Comparison of ENCODE assay signal across 15 cellular contexts in the genomic region with DNA sequence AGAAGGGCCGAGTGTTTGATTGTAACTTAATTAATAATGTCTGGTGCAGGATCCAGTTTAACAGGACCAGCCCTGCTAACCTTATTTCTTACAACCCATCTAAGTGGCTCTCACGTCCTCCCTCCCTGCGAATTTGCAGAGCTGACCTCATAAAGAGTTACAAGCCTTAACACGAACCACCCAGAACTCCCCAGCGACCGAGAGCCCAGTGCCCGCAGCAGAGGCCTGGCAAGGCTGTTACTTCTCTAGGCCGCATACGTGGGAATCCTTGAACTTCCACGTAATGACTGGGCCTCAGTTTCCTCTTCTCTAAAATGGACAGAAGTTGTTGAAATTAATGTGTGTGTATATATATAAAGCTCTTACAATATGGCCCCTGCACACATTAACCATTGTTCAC. TPM values are rescaled to one million over a fixed set of nuclear protein-coding genes. Genes with fewer than 3 reads are reported as not detected.
A peak's percentile ranks its signal among the peaks of the same experiment; 100 is the strongest.
DNase-seq lines count a peak whose midpoint lies in the region; TF ChIP-seq lines count a peak whose summit lies in the region.
"Had no signal": no experiment of that assay in that cellular context is flagged by ENCODE, and none has a peak within 500 bp of the region (broad histone marks: within the 10 kb centered on the region; RNA-seq: fewer than 3 reads in every experiment).

No MANE protein-coding gene starts in this region.

- peaks cover 100% of the 10 kb centered on the region for H4K20me1 ChIP-seq in BLaER1

- CTCF ChIA-PET in HEK293T (lab: Yijun Ruan, JAX), result no interaction called here

- no peaks in the 10 kb centered on the region for H3K27me3 ChIP-seq in BLaER1
- H3K27me3 ChIP-seq in SJCRH30, result no peaks in the 10 kb centered on the region
- H3K27me3 ChIP-seq in endodermal cell (ENCODE audit: control insufficient read depth, insufficient read depth, low read length, poor library complexity, severe bottlenecking), result no peaks in the 10 kb centered on the region
- H3K27me3 ChIP-seq in trophoblast cell (ENCODE audit: insufficient read depth, low read length), result no peaks in the 10 kb centered on the region
- H3K27me3 ChIP-seq in dorsolateral prefrontal cortex, result no peaks in the 10 kb centered on the region
- H3K27me3 ChIP-seq in mesendoderm (ENCODE audit: insufficient read depth, low read length, poor library complexity), result no peaks in the 10 kb centered on the region
- H3K27me3 ChIP-seq: BLaER1 treated with 17β-estradiol and CSF1 and Interleukin-3, amounts not matched to agents 10 nM and 100 nM had no signal

- H3K27me3 Mint-ChIP-seq in endodermal cell (ENCODE audit: insufficient read depth), result no peaks in the 10 kb centered on the region
- H3K27me3 Mint-ChIP-seq: CD4-positive, CD25-positive, alpha-beta regulatory T cell had no signal

- H4K8ac ChIP-seq in trophoblast cell (ENCODE audit: low read depth, low read length), result no peak overlapping the region
- H4K8ac ChIP-seq in mesendoderm (ENCODE audit: low read depth, low read length), result no peak overlapping the region

- H2BK120ac ChIP-seq in trophoblast cell (ENCODE audit: insufficient read depth, low read length, poor library complexity) (no peak overlapping the region), mesendoderm (ENCODE audit: low read depth, low read length) (no peak overlapping the region)

- H3K79me2 ChIP-seq in trophoblast cell (ENCODE audit: control insufficient read depth, insufficient read depth, low read length, poor library complexity) (peaks cover 1% of the 10 kb centered on the region), mesendoderm (ENCODE audit: control insufficient read depth, insufficient read depth, low read length) (no peaks in the 10 kb centered on the region)

- H3K9me3 Mint-ChIP-seq in endodermal cell, result no peaks in the 10 kb centered on the region
- H3K9me3 Mint-ChIP-seq: GM23338, H9 had no signal

- H3K4ac ChIP-seq in trophoblast cell (ENCODE audit: low read depth, low read length), result no peak overlapping the region
- H3K4ac ChIP-seq in mesendoderm (ENCODE audit: low read depth, low read length), result no peak overlapping the region

- H3K79me1 ChIP-seq in trophoblast cell (ENCODE audit: low read length) (peaks cover 8% of the 10 kb centered on the region), mesendoderm (ENCODE audit: low read length) (peaks cover 6% of the 10 kb centered on the region)

- H3K9me3 ChIP-seq in BLaER1 (no peaks in the 10 kb centered on the region), SJCRH30 (replicated peaks) (no peaks in the 10 kb centered on the region), endodermal cell (ENCODE audit: control insufficient read depth, low read length) (no peaks in the 10 kb centered on the region), trophoblast cell (ENCODE audit: insufficient read depth, low read depth, low read length) (no peaks in the 10 kb centered on the region)
- H3K9me3 ChIP-seq: BLaER1 treated with 17β-estradiol and CSF1 and Interleukin-3, amounts not matched to agents 10 nM and 100 nM had no signal

- no peak for DNase-seq in SJCRH30
- DNase-seq in endodermal cell, result peak; percentile 1
- DNase-seq in trophoblast cell, result no peak
- no peak for DNase-seq in dorsolateral prefrontal cortex
- no peak for DNase-seq in HEK293T (ENCODE audit: extremely low spot score)
- DNase-seq in mesendoderm, result no peak
- DNase-seq: 8988T; AML-193; Calu3; CD4-positive, CD25-positive, alpha-beta regulatory T cell; DMS 273 treated with DMSO at 0.1 percent for 48 hours; H9 had no signal

- peak overlapping the region; percentile 35 for H2BK12ac ChIP-seq in trophoblast cell (ENCODE audit: low read length)

- no peak overlapping the region for H3K4me3 Mint-ChIP-seq in endodermal cell
- H3K4me3 Mint-ChIP-seq: CD4-positive, CD25-positive, alpha-beta regulatory T cell; GM23338; H9 had no signal

- H4K5ac ChIP-seq in mesendoderm (ENCODE audit: low read length), result no peak overlapping the region

- H2AK5ac ChIP-seq in trophoblast cell (ENCODE audit: low read length) (no peak overlapping the region), mesendoderm (ENCODE audit: low read length) (no peak overlapping the region)

- H3K27ac ChIP-seq in BLaER1 (no peak overlapping the region), SJCRH30 (peak overlapping the region; percentile 100), endodermal cell (ENCODE audit: low read depth, low read length) (no peak overlapping the region), trophoblast cell (ENCODE audit: low read depth, low read length) (no peak overlapping the region), dorsolateral prefrontal cortex (no peak overlapping the region), mesendoderm (ENCODE audit: low read depth, low read length) (no peak overlapping the region)
- H3K27ac ChIP-seq: BLaER1 treated with 17β-estradiol and CSF1 and Interleukin-3, amounts not matched to agents 10 nM and 100 nM had no signal

- H3K18ac ChIP-seq in trophoblast cell (ENCODE audit: low read length), result no peak overlapping the region
- no peak overlapping the region for H3K18ac ChIP-seq in mesendoderm (ENCODE audit: low read length)

- no peak overlapping the region for H3K27ac Mint-ChIP-seq in endodermal cell
- H3K27ac Mint-ChIP-seq: CD4-positive, CD25-positive, alpha-beta regulatory T cell had no signal

- WGBS in endodermal cell (ENCODE audit: insufficient coverage in 1 of 2, insufficient read length in 1 of 2), 2 experiments, result 94 to 100% methylated on average over 1 to 9 of the region's 10 CpGs
- no CpG with 5 or more reads among the region's 10 CpGs for WGBS in trophoblast cell (ENCODE audit: extremely low coverage, insufficient coverage, insufficient read length)
- WGBS in mesendoderm (ENCODE audit: extremely low coverage, insufficient coverage, low lambda C conversion rate), result no CpG with 5 or more reads among the region's 10 CpGs

- peak overlapping the region; percentile 25; the same call in 1 of the 2 replicates for H3K4me2 ChIP-seq in BLaER1
- no peak overlapping the region for H3K4me2 ChIP-seq in trophoblast cell (ENCODE audit: low read length)
- no peak overlapping the region for H3K4me2 ChIP-seq in mesendoderm (ENCODE audit: low read length)
- H3K4me2 ChIP-seq: GM23338 had no signal

- peaks cover 54% of the 10 kb centered on the region for H3K4me1 ChIP-seq in BLaER1
- peaks cover 84% of the 10 kb centered on the region for H3K4me1 ChIP-seq in SJCRH30
- peaks cover 6% of the 10 kb centered on the region for H3K4me1 ChIP-seq in endodermal cell (ENCODE audit: control insufficient read depth, insufficient read depth, low read length)
- H3K4me1 ChIP-seq in trophoblast cell (ENCODE audit: control insufficient read depth in 1 of 2, insufficient read depth in 2 of 2, low read length in 2 of 2), result peaks cover 24 to 29% of the 10 kb centered on the region in 2 experiments
- H3K4me1 ChIP-seq in mesendoderm (ENCODE audit: control insufficient read depth, low read depth, low read length), result peaks cover 4% of the 10 kb centered on the region

- H3K56ac ChIP-seq in mesendoderm (ENCODE audit: low read length), result no peak overlapping the region

- no peak overlapping the region for H3K14ac ChIP-seq in trophoblast cell (ENCODE audit: low read length)

- no peak overlapping the region for H2BK5ac ChIP-seq in trophoblast cell (ENCODE audit: low read depth, low read length, poor library complexity)
- H2BK5ac ChIP-seq in mesendoderm (ENCODE audit: low read length), result no peak overlapping the region

- no peak overlapping the region for H4K12ac ChIP-seq in trophoblast cell (ENCODE audit: low read depth, low read length)

- H3K4me3 ChIP-seq in BLaER1 (no peak overlapping the region), SJCRH30 (no peak overlapping the region), endodermal cell (ENCODE audit: low read length) (no peak overlapping the region), trophoblast cell (ENCODE audit: low read depth, low read length) (no peak overlapping the region), dorsolateral prefrontal cortex (no peak overlapping the region), mesendoderm (ENCODE audit: low read length) (no peak overlapping the region)
- H3K4me3 ChIP-seq: BLaER1 treated with 17β-estradiol and CSF1 and Interleukin-3, amounts not matched to agents 10 nM and 100 nM; GM23338 had no signal

- peaks cover 64% of the 10 kb centered on the region for H3K36me3 Mint-ChIP-seq in endodermal cell (ENCODE audit: low read depth)
- H3K36me3 Mint-ChIP-seq: CD4-positive, CD25-positive, alpha-beta regulatory T cell had no signal

- H3K36me3 ChIP-seq in BLaER1 (peaks cover 99% of the 10 kb centered on the region), SJCRH30 (peaks cover 51% of the 10 kb centered on the region), endodermal cell (ENCODE audit: control insufficient read depth, insufficient read depth, low read length) (peaks cover 90% of the 10 kb centered on the region), trophoblast cell (ENCODE audit: control insufficient read depth in 1 of 2, insufficient read depth in 2 of 2, low read length in 2 of 2) (peaks cover 30 to 36% of the 10 kb centered on the region in 2 experiments), mesendoderm (ENCODE audit: control insufficient read depth, insufficient read depth, low read length) (peaks cover 2% of the 10 kb centered on the region)

- POLR2A ChIA-PET in HEK293T (lab: Yijun Ruan, JAX), result no interaction called here

- H2AFZ ChIP-seq in trophoblast cell (ENCODE audit: insufficient read depth, low read length, poor library complexity), result no peak overlapping the region
- H2AFZ ChIP-seq: GM23338 had no signal

- intact Hi-C loops in dorsolateral prefrontal cortex (cut with DNase I), result no loop called here

- H4K91ac ChIP-seq in trophoblast cell (ENCODE audit: low read depth, low read length), result no peak overlapping the region

- no peak for TF ChIP-seq CTCF in endodermal cell (conservative IDR thresholded peaks at IDR 0.05)
- no peak for TF ChIP-seq CTCF in dorsolateral prefrontal cortex (IDR thresholded peaks at IDR 0.05 in 54 of 56, conservative IDR thresholded peaks at IDR 0.05 in 2 of 56; ENCODE audit: low read depth in 1 of 56, partially characterized antibody in 56 of 56)

- H3K23ac ChIP-seq in trophoblast cell (ENCODE audit: low read length), result no peak overlapping the region
- no peak overlapping the region for H3K23ac ChIP-seq in mesendoderm (ENCODE audit: low read length)

- H3K9ac ChIP-seq in BLaER1 (0 out of 2 replicates have a peak overlapping the region, but pooled peaks have one; percentile 10), endodermal cell (ENCODE audit: extremely low read depth, low read length, poor library complexity, severe bottlenecking) (no peak overlapping the region), trophoblast cell (ENCODE audit: low read length) (no peak overlapping the region), mesendoderm (ENCODE audit: low read length) (no peak overlapping the region)
- H3K9ac ChIP-seq: BLaER1 treated with 17β-estradiol and CSF1 and Interleukin-3, amounts not matched to agents 10 nM and 100 nM had no signal

- H2BK15ac ChIP-seq in mesendoderm (replicated peaks; ENCODE audit: low read depth), result no peak overlapping the region

- no peaks in the 10 kb centered on the region for H3K4me1 Mint-ChIP-seq in endodermal cell

RNA-seq across cellular contexts. Expression of gene PXDN, which starts 55.5 kb away (rescaled TPM):
- 312 and 322 TPM in 2 replicates for total RNA-seq in SJCRH30 (2014; rRNA removed; shearing (Covaris generic))
- total RNA-seq in endodermal cell, result 100 to 1,000 TPM; 212 to 247 TPM
- 106 TPM for polyA plus RNA-seq in endodermal cell (2013, experiment 1 of 2)
- polyA plus RNA-seq in endodermal cell (2013, experiment 2 of 2), result 104 TPM
- polyA plus RNA-seq in trophoblast cell (2013), result 194 and 203 TPM in 2 replicates
- 10 to 100 TPM in 91 of 120 experiments, 1 to 10 TPM in 29; 5.5 to 24.3 (median 12.2) TPM for total RNA-seq in dorsolateral prefrontal cortex
- 60.4 TPM for polyA plus RNA-seq in mesendoderm (2013, experiment 1 of 2)
- polyA plus RNA-seq in mesendoderm (2013, experiment 2 of 2), result 60.8 TPM
- total RNA-seq: Calu3 had no signal
- polyA plus RNA-seq: CD4-positive, CD25-positive, alpha-beta regulatory T cell had no signal

Comparison
In these comparisons a context has a peak if more than half of its experiments do, and no peak if none do; other contexts are left out.
1. RNA of gene PXDN, which starts 55.5 kb away (total RNA-seq): 312 to 322 TPM in SJCRH30 and 212 to 247 TPM in endodermal cell; 5.5 to 24.3 TPM in dorsolateral prefrontal cortex; every median in the first group is over 4 times any median in the second.